Comparison of ENCODE assay signal across 1 cellular context in genomic region chr7:36258510-36259259, GRCh38.
TF ChIP-seq lines count a peak whose summit lies in the region.
"Not testable (repeated sequence)": the region's sequence is repeated elsewhere in the genome, so short reads cannot be mapped to it uniquely, and the experiment has no call there.

No MANE protein-coding gene starts in this region.

TF ChIP-seq in HepG2, 621 proteins besides CTCF, POLR2A, EP300 and RAD21 (continued from another document and continues in another):
- TF ChIP-seq THAP9 (CRISPR knock-in tag; IDR thresholded peaks at IDR 0.05; ENCODE audit: borderline replicate concordance) (peak; percentile 72; the same call in 1 of the 2 replicates), ZNF709 (CRISPR knock-in tag; IDR thresholded peaks at IDR 0.05) (0 out of 2 replicates have a peak, but pooled peaks have one; percentile 31), ZNF747 (CRISPR knock-in tag; IDR thresholded peaks at IDR 0.05; ENCODE audit: borderline replicate concordance) (peak; percentile 23; the same call in 1 of the 2 replicates), ZNF772 (CRISPR knock-in tag; IDR thresholded peaks at IDR 0.05) (peak; percentile 55; the same call in 1 of the 2 replicates), ZSCAN21 (CRISPR knock-in tag; IDR thresholded peaks at IDR 0.05; ENCODE audit: borderline replicate concordance) (0 out of 2 replicates have a peak, but pooled peaks have one; percentile 26), ZNF619 (CRISPR knock-in tag; IDR thresholded peaks at IDR 0.05) (0 out of 2 replicates have a peak, but pooled peaks have one; percentile 25), CBX5 (CRISPR knock-in tag; IDR thresholded peaks at IDR 0.05; ENCODE audit: borderline replicate concordance) (0 out of 2 replicates have a peak, but pooled peaks have one; percentile 30), FOXK2 (IDR thresholded peaks at IDR 0.05) (peak; percentile 48; the same call in 1 of the 2 replicates), ZNF501 (CRISPR knock-in tag; IDR thresholded peaks at IDR 0.05) (0 out of 2 replicates have a peak, but pooled peaks have one; percentile 34), STAG1 (CRISPR knock-in tag; IDR thresholded peaks at IDR 0.05) (peak; percentile 19), ARID4A (CRISPR knock-in tag; IDR thresholded peaks at IDR 0.05; ENCODE audit: borderline replicate concordance) (peak; percentile 24; the same call in 1 of the 2 replicates), RXRB (CRISPR knock-in tag; IDR thresholded peaks at IDR 0.05; ENCODE audit: borderline replicate concordance) (peak; percentile 54; the same call in 1 of the 2 replicates), FOXA1 (IDR thresholded peaks at IDR 0.05) (0 out of 2 replicates have a peak, but pooled peaks have one; percentile 18), FOXA1 (CRISPR knock-in tag; IDR thresholded peaks at IDR 0.05) (peak; percentile 94), NR2F6 (IDR thresholded peaks at IDR 0.05) (peak; percentile 41; the same call in 1 of the 2 replicates), NR2F6 (CRISPR knock-in tag; IDR thresholded peaks at IDR 0.05) (peak; percentile 25; the same call in 1 of the 2 replicates), KDM2A (CRISPR knock-in tag; IDR thresholded peaks at IDR 0.05; ENCODE audit: borderline replicate concordance, low read depth) (0 out of 2 replicates have a peak, but pooled peaks have one; percentile 43), ZNF788 (CRISPR knock-in tag; IDR thresholded peaks at IDR 0.05; ENCODE audit: borderline replicate concordance) (peak; percentile 65; the same call in 1 of the 2 replicates), HDAC2 (CRISPR knock-in tag; IDR thresholded peaks at IDR 0.05) (peak; percentile 55), AHDC1 (CRISPR knock-in tag; IDR thresholded peaks at IDR 0.05; ENCODE audit: borderline replicate concordance) (peak; percentile 50; the same call in 1 of the 2 replicates), SALL1 (CRISPR knock-in tag; IDR thresholded peaks at IDR 0.05) (peak; percentile 76), RCOR2 (CRISPR knock-in tag; IDR thresholded peaks at IDR 0.05) (0 out of 2 replicates have a peak, but pooled peaks have one; percentile 23), ZBTB20 (CRISPR knock-in tag; IDR thresholded peaks at IDR 0.05; ENCODE audit: borderline replicate concordance, low read depth) (peak; percentile 70; the same call in 1 of the 2 replicates), SOX6 (CRISPR knock-in tag; IDR thresholded peaks at IDR 0.05) (peak; percentile 79), HDAC1 (CRISPR knock-in tag; IDR thresholded peaks at IDR 0.05) (peak; percentile 67), TEAD3 (CRISPR knock-in tag; optimal IDR thresholded peaks at IDR 0.05; ENCODE audit: borderline replicate concordance) (peak; percentile 51), ZNF292 (CRISPR knock-in tag; IDR thresholded peaks at IDR 0.05; ENCODE audit: borderline replicate concordance, low read depth) (peak; percentile 88; the same call in 1 of the 2 replicates), RARA (CRISPR knock-in tag; IDR thresholded peaks at IDR 0.05) (peak; percentile 64), ZNF281 (CRISPR knock-in tag; IDR thresholded peaks at IDR 0.05; ENCODE audit: borderline replicate concordance) (peak; percentile 99), IRF2 (CRISPR knock-in tag; IDR thresholded peaks at IDR 0.05) (peak; percentile 65; the same call in 1 of the 2 replicates), ZBTB7B (CRISPR knock-in tag; IDR thresholded peaks at IDR 0.05) (0 out of 2 replicates have a peak, but pooled peaks have one; percentile 33), CREM (IDR thresholded peaks at IDR 0.05) (peak; percentile 30; the same call in 1 of the 2 replicates), GATAD2A (CRISPR knock-in tag; IDR thresholded peaks at IDR 0.05) (peak; percentile 66), HNF4A (CRISPR knock-in tag; IDR thresholded peaks at IDR 0.05) (peak; percentile 34; the same call in 1 of the 2 replicates)
- TF ChIP-seq, protein P1, sequence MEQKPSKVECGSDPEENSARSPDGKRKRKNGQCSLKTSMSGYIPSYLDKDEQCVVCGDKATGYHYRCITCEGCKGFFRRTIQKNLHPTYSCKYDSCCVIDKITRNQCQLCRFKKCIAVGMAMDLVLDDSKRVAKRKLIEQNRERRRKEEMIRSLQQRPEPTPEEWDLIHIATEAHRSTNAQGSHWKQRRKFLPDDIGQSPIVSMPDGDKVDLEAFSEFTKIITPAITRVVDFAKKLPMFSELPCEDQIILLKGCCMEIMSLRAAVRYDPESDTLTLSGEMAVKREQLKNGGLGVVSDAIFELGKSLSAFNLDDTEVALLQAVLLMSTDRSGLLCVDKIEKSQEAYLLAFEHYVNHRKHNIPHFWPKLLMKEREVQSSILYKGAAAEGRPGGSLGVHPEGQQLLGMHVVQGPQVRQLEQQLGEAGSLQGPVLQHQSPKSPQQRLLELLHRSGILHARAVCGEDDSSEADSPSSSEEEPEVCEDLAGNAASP (CRISPR knock-in tag; IDR thresholded peaks at IDR 0.05; ENCODE audit: borderline replicate concordance) = peak; percentile 42; the same call in 1 of the 2 replicates
- TF ChIP-seq SOX6 (IDR thresholded peaks at IDR 0.05); CREM (CRISPR knock-in tag; IDR thresholded peaks at IDR 0.05): not testable (repeated sequence)
- TF ChIP-seq, protein P2, sequence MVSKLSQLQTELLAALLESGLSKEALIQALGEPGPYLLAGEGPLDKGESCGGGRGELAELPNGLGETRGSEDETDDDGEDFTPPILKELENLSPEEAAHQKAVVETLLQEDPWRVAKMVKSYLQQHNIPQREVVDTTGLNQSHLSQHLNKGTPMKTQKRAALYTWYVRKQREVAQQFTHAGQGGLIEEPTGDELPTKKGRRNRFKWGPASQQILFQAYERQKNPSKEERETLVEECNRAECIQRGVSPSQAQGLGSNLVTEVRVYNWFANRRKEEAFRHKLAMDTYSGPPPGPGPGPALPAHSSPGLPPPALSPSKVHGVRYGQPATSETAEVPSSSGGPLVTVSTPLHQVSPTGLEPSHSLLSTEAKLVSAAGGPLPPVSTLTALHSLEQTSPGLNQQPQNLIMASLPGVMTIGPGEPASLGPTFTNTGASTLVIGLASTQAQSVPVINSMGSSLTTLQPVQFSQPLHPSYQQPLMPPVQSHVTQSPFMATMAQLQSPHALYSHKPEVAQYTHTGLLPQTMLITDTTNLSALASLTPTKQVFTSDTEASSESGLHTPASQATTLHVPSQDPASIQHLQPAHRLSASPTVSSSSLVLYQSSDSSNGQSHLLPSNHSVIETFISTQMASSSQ (IDR thresholded peaks at IDR 0.05; ENCODE audit: low read depth) = not testable (repeated sequence)
- TF ChIP-seq, protein P2 (CRISPR knock-in tag; IDR thresholded peaks at IDR 0.05; ENCODE audit: borderline replicate concordance) = peak; percentile 57; the same call in 1 of the 2 replicates
